In the genomic region with DNA sequence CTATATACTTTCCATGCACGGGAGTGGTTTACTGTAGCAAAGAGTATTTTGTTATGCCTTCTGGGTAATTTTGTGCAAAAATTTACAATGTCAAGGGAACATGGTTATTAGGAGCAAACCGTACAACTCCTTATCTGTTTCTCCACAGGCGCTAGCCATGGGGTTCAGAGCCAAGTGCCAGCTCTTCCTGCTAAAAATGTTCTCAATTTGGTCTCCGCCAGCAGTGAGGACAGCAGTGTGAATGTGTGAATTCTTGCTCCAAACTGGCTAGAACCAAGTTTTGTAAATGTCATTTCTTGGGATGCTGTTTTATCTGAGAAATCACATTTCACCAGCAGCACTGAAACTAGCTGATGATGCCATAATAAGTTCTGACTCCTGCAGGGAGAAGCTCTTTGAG, we compare ENCODE assay signal across 23 cellular contexts.
DNase-seq lines count a peak whose midpoint lies in the region; ATAC-seq, FAIRE-seq and TF ChIP-seq lines count a peak whose summit lies in the region.
"Had no signal": no experiment of that assay in that cellular context is flagged by ENCODE, and none has a peak within 500 bp of the region (broad histone marks: within the 10 kb centered on the region; RNA-seq: fewer than 3 reads in every experiment).

No MANE protein-coding gene starts in this region.

- WGBS in testis, 2 donors: 10 to 14% methylated on average over 4 of the region's 4 CpGs

- H3K27me3 ChIP-seq in KMS-11 (ENCODE audit: insufficient read depth, low read depth) (no peaks in the 10 kb centered on the region), left ventricle myocardium inferior (ENCODE audit: low read depth) (no peaks in the 10 kb centered on the region), testis (no peaks in the 10 kb centered on the region)
- H3K27me3 ChIP-seq: BE2C, thyroid gland had no signal

- H3K4me1 ChIP-seq in KMS-11 (ENCODE audit: low read depth, poor library complexity, severe bottlenecking) (peaks cover 13% of the 10 kb centered on the region), left ventricle myocardium inferior (peaks cover 27% of the 10 kb centered on the region), testis (peaks cover 19% of the 10 kb centered on the region), kidney (ENCODE audit: control insufficient read depth in 1 of 2, insufficient read depth in 1 of 2, low read depth in 1 of 2, low read length in 2 of 2) (peaks cover 0 to 9% of the 10 kb centered on the region in 2 donors)
- H3K4me1 ChIP-seq: BE2C had no signal

- TF ChIP-seq POLR2A in testis (IDR thresholded peaks at IDR 0.05): no peak

- no peaks in the 10 kb centered on the region for H3K9me3 ChIP-seq in left ventricle myocardium inferior (replicated peaks)
- H3K9me3 ChIP-seq in testis: no peaks in the 10 kb centered on the region
- H3K9me3 ChIP-seq in kidney (ENCODE audit: control insufficient read depth in 1 of 2, low read length in 2 of 2): no peaks in the 10 kb centered on the region
- H3K9me3 ChIP-seq: BE2C, thyroid gland had no signal

- peak; percentile 18 for ATAC-seq in sciatic nerve
- ATAC-seq: CD8-positive, alpha-beta T cell; natural killer cell; Panc1; stimulated activated naive CD8-positive, alpha-beta T cell treated with anti-CD3 and anti-CD28 coated beads, Interleukin-15, Interleukin-2, amounts not matched to agents 100 U/mL and 50 U/mL, for 24 hours had no signal

- no peaks in the 10 kb centered on the region for H3K79me2 ChIP-seq in KMS-11 (ENCODE audit: insufficient read depth, low read depth)

- DNase-seq in cerebellar cortex (ENCODE audit: low spot score) (peak; percentile 46), left ventricle myocardium inferior (no peak), sciatic nerve (ENCODE audit: low spot score) (no peak), NCI-H1417 (lab: John Stamatoyannopoulos, UW) (no peak), testis (no peak), kidney (no peak), NCI-H345 treated with DMSO at 0.1 percent for 48 hours (lab: John Stamatoyannopoulos, UW; ENCODE audit: unreplicated experiment) (no peak)
- DNase-seq: ACHN; activated effector memory CD4-positive, alpha-beta T cell treated with anti-CD3 and anti-CD28 coated beads, Interleukin-2, amount 50 U/mL, for 16 hours; activated naive CD8-positive, alpha-beta T cell treated with anti-CD3 and anti-CD28 coated beads, Interleukin-2, amount 10 ng/mL, durations not matched to agents 7 days and 5 days; BE2C; CD8-positive, alpha-beta T cell; midbrain; natural killer cell; NCI-H1436 treated with DMSO at 0.1 percent for 48 hours; NCI-H446 treated with DMSO at 0.1 percent for 48 hours; NCI-H774; SIG-M5; stimulated activated naive CD8-positive, alpha-beta T cell treated with anti-CD3 and anti-CD28 coated beads, Interleukin-15, Interleukin-2, amounts not matched to agents 100 U/mL and 50 U/mL, for 24 hours; thyroid gland had no signal

- no peaks in the 10 kb centered on the region for H4K20me1 ChIP-seq in KMS-11 (ENCODE audit: insufficient read depth)

- H3K27ac ChIP-seq in KMS-11 (no peak overlapping the region), left ventricle myocardium inferior (replicated peaks) (peak overlapping the region; percentile 64), testis (peak overlapping the region in 1 of 2 donors; percentile 48), kidney (ENCODE audit: low read depth in 2 of 2, low read length in 2 of 2) (no peak overlapping the region)
- H3K27ac ChIP-seq: thyroid gland had no signal

- peak overlapping the region; percentile 25; the same call in 1 of the 2 replicates for H3K4me2 ChIP-seq in KMS-11

- H3K4me3 ChIP-seq in KMS-11 (IDR thresholded peaks at IDR 0.05; ENCODE audit: insufficient read depth, low read depth, low read length): no peak overlapping the region
- H3K4me3 ChIP-seq in left ventricle myocardium inferior: no peak overlapping the region
- no peak overlapping the region for H3K4me3 ChIP-seq in testis
- no peak overlapping the region for H3K4me3 ChIP-seq in kidney (ENCODE audit: low read length in 2 of 2)
- H3K4me3 ChIP-seq: skin epidermis, thyroid gland had no signal

- intact Hi-C loops in left ventricle myocardium inferior (cut with micrococcal nuclease): loop anchor here (10.0 kb wide), 1 partner anchor 179 kb away; no protein-coding TSS in a partner anchor
- intact Hi-C loops in sciatic nerve (cut with DNase I): no loop called here
- intact Hi-C loops in testis (cut with DNase I; ENCODE audit: low total_unique reads): no loop called here
- intact Hi-C loops in kidney (cut with DNase I): loop anchor here (10.0 kb wide), 1 partner anchor 259 kb away; no protein-coding TSS in a partner anchor

- H3K36me3 ChIP-seq in KMS-11 (ENCODE audit: insufficient read depth) (no peaks in the 10 kb centered on the region), left ventricle myocardium inferior (no peaks in the 10 kb centered on the region), testis (ENCODE audit: low read depth, missing control alignments) (no peaks in the 10 kb centered on the region), kidney (ENCODE audit: control insufficient read depth in 1 of 2, insufficient read depth in 2 of 2, low read length in 2 of 2) (no peaks in the 10 kb centered on the region)
- H3K36me3 ChIP-seq: BE2C, thyroid gland had no signal

- FAIRE-seq in kidney (lab: Jason Lieb, UNC): no peak

- no peak for TF ChIP-seq CTCF in KMS-11 (conservative IDR thresholded peaks at IDR 0.05; ENCODE audit: low read depth, low read length)
- TF ChIP-seq CTCF in left ventricle myocardium inferior (IDR thresholded peaks at IDR 0.05; ENCODE audit: borderline replicate concordance): no peak
- TF ChIP-seq CTCF in testis (IDR thresholded peaks at IDR 0.05): no peak
- TF ChIP-seq CTCF in kidney (IDR thresholded peaks at IDR 0.05; ENCODE audit: borderline replicate concordance, extremely low read depth, insufficient read depth): no peak

- no peak overlapping the region for H2AFZ ChIP-seq in KMS-11 (ENCODE audit: low read depth)

- H3K9ac ChIP-seq in KMS-11 (no peak overlapping the region), kidney (ENCODE audit: low read length in 2 of 2) (no peak overlapping the region)

Comparison
In these comparisons a context has a peak if more than half of its experiments do, and no peak if none do; other contexts are left out.
1. intact Hi-C loops: an anchor here in left ventricle myocardium inferior (10.0 kb wide) and kidney (10.0 kb wide); none called in sciatic nerve and testis.